Comparison of ENCODE assay signal across 8 cellular contexts in the genomic region with DNA sequence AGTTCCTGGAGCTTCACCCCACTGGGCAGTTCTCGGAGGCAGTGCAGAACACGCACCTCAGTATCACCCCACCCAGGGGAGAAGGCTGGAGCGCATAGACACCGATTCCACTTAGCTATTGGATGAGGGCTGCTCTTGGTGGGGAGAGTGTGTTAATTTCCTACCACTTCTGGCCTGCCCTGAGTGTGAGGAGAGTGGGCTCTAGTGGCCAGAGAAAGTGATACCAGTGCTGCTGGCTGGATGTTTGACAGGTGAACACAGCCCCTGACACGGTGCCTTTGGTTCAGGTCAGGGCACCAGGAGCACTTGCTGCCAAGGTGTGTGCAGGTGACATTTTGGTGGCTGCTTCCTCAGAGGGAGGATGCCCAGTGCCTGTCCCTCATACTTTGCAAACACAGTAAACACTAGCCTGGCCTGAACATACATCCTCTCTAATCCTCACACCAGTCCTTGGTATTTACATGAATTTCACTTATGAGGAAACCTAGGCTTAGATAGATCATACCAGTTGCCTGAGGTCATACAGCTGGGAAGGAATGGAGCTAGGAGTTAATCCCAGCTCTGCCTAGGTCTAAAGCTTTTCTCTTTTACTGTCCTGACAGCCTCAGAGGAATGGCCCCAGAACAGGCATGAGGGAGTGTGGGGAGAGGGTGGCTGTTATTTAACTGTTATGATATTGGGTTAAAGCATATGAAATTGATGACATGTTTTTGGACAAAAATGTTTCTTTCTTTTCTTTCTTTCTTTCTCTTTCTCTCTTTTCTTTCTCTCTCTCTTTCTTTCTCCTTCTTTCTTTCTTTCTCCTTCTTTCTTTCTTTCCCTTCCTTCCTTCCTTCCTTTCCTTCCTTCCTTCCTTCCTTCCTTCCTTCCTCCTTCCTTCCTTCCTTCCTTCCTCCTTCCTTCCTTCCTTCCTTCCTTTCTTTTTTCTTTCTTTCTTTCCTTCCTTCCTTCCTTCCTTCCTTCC. TPM values are rescaled to one million over a fixed set of nuclear protein-coding genes. Genes with fewer than 3 reads are reported as not detected.
DNase-seq lines count a peak whose midpoint lies in the region; ATAC-seq and TF ChIP-seq lines count a peak whose summit lies in the region.

No MANE protein-coding gene starts in this region.

- H3K9me3 Mint-ChIP-seq in activated CD4-positive, alpha-beta T cell treated with anti-CD3 and anti-CD28 coated beads, Interleukin-2, amount 10 ng/mL, durations not matched to agents 7 days and 5 days, result no peaks in the 10 kb centered on the region

- TF ChIP-seq CTCF in GM12872 (IDR thresholded peaks at IDR 0.05; ENCODE audit: insufficient read depth, low read depth, low read length), result peak; percentile 66
- TF ChIP-seq CTCF in LNCAP (IDR thresholded peaks at IDR 0.05), result peak; percentile 29; the same call in 1 of the 2 replicates

- no peak overlapping the region for H3K27ac Mint-ChIP-seq in activated CD4-positive, alpha-beta T cell treated with anti-CD3 and anti-CD28 coated beads, Interleukin-2, amount 10 ng/mL, durations not matched to agents 7 days and 5 days

- POLR2A ChIA-PET in activated CD4-positive, alpha-beta T cell treated with anti-CD3 and anti-CD28 coated beads, Interleukin-2, amount 10 ng/mL, durations not matched to agents 7 days and 5 days (lab: Charles Lee), result no interaction called here

- no peak for ATAC-seq in HG03469 (IDR thresholded peaks at IDR 0.05; ENCODE audit: unreplicated experiment)

- peaks cover 37% of the 10 kb centered on the region for H3K4me1 Mint-ChIP-seq in activated CD4-positive, alpha-beta T cell treated with anti-CD3 and anti-CD28 coated beads, Interleukin-2, amount 10 ng/mL, durations not matched to agents 7 days and 5 days

- peaks cover 19% of the 10 kb centered on the region for H3K27me3 Mint-ChIP-seq in activated CD4-positive, alpha-beta T cell treated with anti-CD3 and anti-CD28 coated beads, Interleukin-2, amount 10 ng/mL, durations not matched to agents 7 days and 5 days

- H3K4me3 Mint-ChIP-seq in activated CD4-positive, alpha-beta T cell treated with anti-CD3 and anti-CD28 coated beads, Interleukin-2, amount 10 ng/mL, durations not matched to agents 7 days and 5 days, result no peak overlapping the region

- CTCF ChIA-PET in activated CD4-positive, alpha-beta T cell treated with anti-CD3 and anti-CD28 coated beads, Interleukin-2, amount 10 ng/mL, durations not matched to agents 7 days and 5 days (lab: Charles Lee), result interaction anchor here (0.6 to 1.6 kb wide), 5 partner anchors 62 to 215 kb away, joined by 3 to 5 read pairs (median 3); partner anchors contain the start of gene PYCARD

- DNase-seq in AML-193 (lab: John Stamatoyannopoulos, UW), result peak; percentile 51 to 55
- peak; percentile 43 for DNase-seq in activated CD4-positive, alpha-beta T cell treated with anti-CD3 and anti-CD28 coated beads, Interleukin-2, amount 10 ng/mL, durations not matched to agents 7 days and 5 days
- DNase-seq in iris pigment epithelial cell (ENCODE audit: low read depth), result peak; percentile 49
- DNase-seq in COLO829 (ENCODE audit: low spot score), result no peak
- no peak for DNase-seq in globus pallidus (ENCODE audit: low spot score)

- peaks cover 8% of the 10 kb centered on the region for H3K36me3 Mint-ChIP-seq in activated CD4-positive, alpha-beta T cell treated with anti-CD3 and anti-CD28 coated beads, Interleukin-2, amount 10 ng/mL, durations not matched to agents 7 days and 5 days (ENCODE audit: low read depth)

RNA-seq across cellular contexts. Expression of gene ITGAX, which starts 21.0 kb away (rescaled TPM):
- 1 to 10 TPM; 2.9 to 3.1 TPM for total RNA-seq in activated CD4-positive, alpha-beta T cell treated with anti-CD3 and anti-CD28 coated beads, Interleukin-2, amount 10 ng/mL, durations not matched to agents 7 days and 5 days

RNA-seq across cellular contexts. Expression of gene ITGAD, which starts 59.2 kb away (rescaled TPM):
- not detected for total RNA-seq in activated CD4-positive, alpha-beta T cell treated with anti-CD3 and anti-CD28 coated beads, Interleukin-2, amount 10 ng/mL, durations not matched to agents 7 days and 5 days

Comparison
In these comparisons a context has a peak if more than half of its experiments do, and no peak if none do; other contexts are left out.
1. DNase-seq: peak in AML-193 (2 of 2), activated CD4-positive, alpha-beta T cell treated with anti-CD3 and anti-CD28 coated beads, Interleukin-2, amount 10 ng/mL, durations not matched to agents 7 days and 5 days (single experiment) and iris pigment epithelial cell (single experiment); none in COLO829 (single experiment) and globus pallidus (single experiment).